2 cellular contexts compared by ENCODE assay signal in the genomic region with DNA sequence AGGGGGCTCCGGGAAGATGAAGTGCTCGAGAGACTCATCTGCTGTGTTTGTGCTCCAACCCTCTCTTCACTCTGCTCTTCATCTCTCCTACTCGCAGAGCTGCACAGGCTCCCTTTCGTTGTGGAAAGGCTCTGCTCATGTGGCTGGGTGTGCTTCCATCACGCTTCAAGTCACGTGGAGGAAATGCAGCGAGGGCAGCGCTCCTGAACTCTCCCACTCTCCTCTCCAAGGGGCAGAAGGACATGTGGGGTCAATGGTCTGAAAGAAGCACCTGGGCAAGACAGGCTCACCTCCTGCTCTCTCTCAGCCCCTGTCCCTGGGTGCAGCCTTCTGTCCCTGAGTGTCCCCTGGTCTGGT.
TF ChIP-seq lines count a peak whose summit lies in the region.

No MANE protein-coding gene starts in this region.

TF ChIP-seq in H1, 55 proteins besides CTCF, POLR2A, EP300 and RAD21:
- TF ChIP-seq CBX5 (IDR thresholded peaks at IDR 0.05; ENCODE audit: low read depth, low read length) (no peak), SRF (IDR thresholded peaks at IDR 0.05; ENCODE audit: low read depth, low read length) (no peak), ASH2L (IDR thresholded peaks at IDR 0.05; ENCODE audit: low read length) (no peak), EZH2 (IDR thresholded peaks at IDR 0.05; ENCODE audit: low read depth, low read length, severe bottlenecking) (no peak), SP4 (IDR thresholded peaks at IDR 0.05; ENCODE audit: low read length) (no peak), ZNF274 (IDR thresholded peaks at IDR 0.05; ENCODE audit: borderline replicate concordance, extremely low read depth, low read length) (no peak)

TF ChIP-seq in GM12891, 5 proteins besides CTCF, POLR2A, EP300 and RAD21:
- TF ChIP-seq PAX5 (IDR thresholded peaks at IDR 0.05; ENCODE audit: insufficient read depth, low read length, severe bottlenecking) = no peak
- TF ChIP-seq POLR2AphosphoS5 (IDR thresholded peaks at IDR 0.05; ENCODE audit: low read depth, low read length) = no peak
- TF ChIP-seq POU2F2 (IDR thresholded peaks at IDR 0.05; ENCODE audit: low read depth, low read length) = no peak
- TF ChIP-seq SPI1 (IDR thresholded peaks at IDR 0.05; ENCODE audit: low read depth, low read length) = no peak
- no peak for TF ChIP-seq TAF1 (IDR thresholded peaks at IDR 0.05; ENCODE audit: low read depth, low read length)
